ENCODE assay signal across 8 cellular contexts in the genomic region with DNA sequence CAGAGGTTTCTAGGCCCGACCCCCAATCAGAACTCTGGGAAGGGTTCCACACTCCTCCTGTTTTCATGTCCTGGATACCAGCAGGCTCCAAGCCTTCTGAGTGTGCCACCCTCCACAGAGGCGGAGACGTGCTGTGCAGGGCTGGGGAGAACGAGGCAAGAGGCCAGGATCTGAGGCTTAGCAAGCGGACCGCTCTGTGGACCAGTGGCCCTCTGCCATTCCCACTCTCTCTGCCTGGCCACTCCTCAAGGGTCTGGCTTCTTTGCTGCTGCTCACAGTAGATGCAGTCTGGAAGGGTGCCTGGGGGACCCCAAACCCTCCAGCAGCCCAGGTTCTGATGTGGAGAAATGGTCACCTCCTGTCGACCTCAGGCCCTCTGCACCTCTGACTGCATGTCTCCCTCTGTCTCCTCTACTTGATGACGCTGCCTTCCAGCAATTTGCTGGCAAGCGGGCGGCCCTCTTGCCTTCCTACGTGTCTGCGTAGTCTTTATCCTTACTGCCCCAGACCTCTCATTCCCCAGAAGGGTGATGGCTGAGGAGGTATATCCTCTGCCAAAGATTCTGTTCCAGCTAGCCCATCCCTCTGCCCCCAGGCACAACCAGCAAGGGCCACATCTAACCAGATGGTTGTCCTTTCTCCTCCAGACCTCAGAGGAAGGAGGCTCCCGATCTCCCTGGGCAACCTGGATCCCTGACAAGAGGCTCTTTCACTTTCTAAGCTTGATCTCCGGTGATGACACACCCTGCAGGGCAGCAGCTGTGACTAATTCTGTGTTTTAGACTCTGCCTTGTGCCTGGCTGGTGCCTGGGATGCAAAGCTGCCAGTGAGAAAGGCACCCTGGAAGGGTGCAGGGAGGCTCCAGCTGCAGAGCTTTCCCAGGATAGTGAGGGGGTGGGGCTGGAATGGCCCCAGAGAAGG.
DNase-seq lines count a peak whose midpoint lies in the region; ATAC-seq and TF ChIP-seq lines count a peak whose summit lies in the region.

No MANE protein-coding gene starts in this region.

- no peak overlapping the region for H2BK5ac ChIP-seq in mesenchymal stem cell (ENCODE audit: low read depth, low read length, poor library complexity, severe bottlenecking)

- no peak overlapping the region for H2AK5ac ChIP-seq in mesenchymal stem cell (ENCODE audit: low read length, severe bottlenecking)

- peaks cover 5% of the 10 kb centered on the region for H3K36me3 Mint-ChIP-seq in MCF 10A (ENCODE audit: insufficient read depth, unreplicated experiment)

- H3K4me3 Mint-ChIP-seq in MCF 10A (ENCODE audit: unreplicated experiment): peak overlapping the region; percentile 64

- no peak overlapping the region for H3K18ac ChIP-seq in mesenchymal stem cell (ENCODE audit: low read depth in 1 of 2, low read length in 2 of 2)

- no peak overlapping the region for H2BK120ac ChIP-seq in mesenchymal stem cell (ENCODE audit: low read depth, low read length)

- no peak overlapping the region for H2BK15ac ChIP-seq in mesenchymal stem cell (ENCODE audit: low read depth, poor library complexity, severe bottlenecking)

- peaks cover 22% of the 10 kb centered on the region for H3K79me1 ChIP-seq in mesenchymal stem cell (replicated peaks; ENCODE audit: low read length, poor library complexity, severe bottlenecking)

- H4K8ac ChIP-seq in mesenchymal stem cell (ENCODE audit: low read length): no peak overlapping the region

- no peak overlapping the region for H2AFZ ChIP-seq in mesenchymal stem cell (ENCODE audit: low read depth, low read length)

- no peak overlapping the region for H3K4me2 ChIP-seq in mesenchymal stem cell (ENCODE audit: low read length, poor library complexity, severe bottlenecking)

- H3K4me1 ChIP-seq in mesenchymal stem cell (ENCODE audit: control insufficient read depth, insufficient read depth, low read depth, low read length): peaks cover 26% of the 10 kb centered on the region

- H3K23ac ChIP-seq in mesenchymal stem cell (ENCODE audit: low read length in 2 of 2): no peak overlapping the region

- WGBS in mesenchymal stem cell: 81% methylated on average over 8 of the region's 14 CpGs

- H3K9me3 Mint-ChIP-seq in MCF 10A (ENCODE audit: unreplicated experiment): no peaks in the 10 kb centered on the region

- H3K27ac ChIP-seq in mesenchymal stem cell (ENCODE audit: low read length, poor library complexity, severe bottlenecking): peak overlapping the region; percentile 7

- peak overlapping the region; percentile 86 for H3K9ac ChIP-seq in mesenchymal stem cell (ENCODE audit: low read length)

- H3K36me3 ChIP-seq in mesenchymal stem cell (ENCODE audit: control insufficient read depth in 1 of 2, insufficient read depth in 2 of 2, low read depth in 1 of 2, low read length in 2 of 2): peaks cover 0 to 22% of the 10 kb centered on the region in 2 experiments

- H4K91ac ChIP-seq in mesenchymal stem cell (ENCODE audit: low read length): no peak overlapping the region

- ATAC-seq in GM19035 (IDR thresholded peaks at IDR 0.05; ENCODE audit: unreplicated experiment) (no peak), GM21526 (IDR thresholded peaks at IDR 0.05; ENCODE audit: low FRiP score, unreplicated experiment) (no peak)

- no peaks in the 10 kb centered on the region for H3K27me3 Mint-ChIP-seq in MCF 10A (ENCODE audit: insufficient read depth, unreplicated experiment)

- no peaks in the 10 kb centered on the region for H3K9me3 ChIP-seq in mesenchymal stem cell (ENCODE audit: control insufficient read depth, low read length)

- POLR2A ChIA-PET in MCF 10A (lab: Yijun Ruan, JAX): interaction anchor here (0.6 to 2.1 kb wide), 5 partner anchors 12 to 165 kb away, joined by 3 to 10 read pairs (median 4); partner anchors contain the start of gene ABTB2

- no peak overlapping the region for H3K4ac ChIP-seq in mesenchymal stem cell (ENCODE audit: low read depth in 1 of 2, low read length in 2 of 2)

- CTCF ChIA-PET in MCF 10A (lab: Yijun Ruan, JAX): interaction anchor here (0.5 to 0.7 kb wide), 2 partner anchors 166 to 249 kb away, joined by 3 to 5 read pairs; no protein-coding TSS in a partner anchor

- H2BK12ac ChIP-seq in mesenchymal stem cell (ENCODE audit: low read length in 2 of 2): no peak overlapping the region

- no peak for TF ChIP-seq CTCF in MCF 10A (IDR thresholded peaks at IDR 0.05; ENCODE audit: unreplicated experiment)

- intact Hi-C loops in MCF 10A (cut with micrococcal nuclease): loop anchor here (5.0 kb wide), 1 partner anchor 165 kb away; the partner anchor contains the start of gene ABTB2

- DNase-seq in ELR (ENCODE audit: low read depth) (peak; percentile 96), NCI-H2081 treated with DMSO at 0.1 percent for 48 hours (lab: John Stamatoyannopoulos, UW) (peak; percentile 11), MCF 10A (ENCODE audit: unreplicated experiment) (peak; percentile 95), mesenchymal stem cell (peak; percentile 75), NCI-H510A (lab: John Stamatoyannopoulos, UW) (no peak), SKM-1 (lab: John Stamatoyannopoulos, UW; ENCODE audit: unreplicated experiment) (no peak)

- H3K14ac ChIP-seq in mesenchymal stem cell (ENCODE audit: low read length in 2 of 2): no peak overlapping the region

- H3K27ac Mint-ChIP-seq in MCF 10A (ENCODE audit: low read depth, unreplicated experiment): peak overlapping the region; percentile 74

- peaks cover 11% of the 10 kb centered on the region for H3K4me1 Mint-ChIP-seq in MCF 10A (ENCODE audit: insufficient read depth, unreplicated experiment)

- BruUV-seq in MCF 10A (replicated peaks; lab: Mats Ljungman, UMichigan): no TSS peak

- peak overlapping the region in 1 of 2 experiments; percentile 71 for H3K4me3 ChIP-seq in mesenchymal stem cell (ENCODE audit: insufficient read depth in 1 of 2, low read depth in 1 of 2, low read length in 2 of 2)

- no peaks in the 10 kb centered on the region for H3K27me3 ChIP-seq in mesenchymal stem cell (ENCODE audit: control insufficient read depth in 1 of 2, insufficient read depth in 1 of 2, low read length in 2 of 2)

Comparison
In these comparisons a context has a peak if more than half of its experiments do, and no peak if none do; other contexts are left out.
1. DNase-seq: peak in ELR (single experiment), NCI-H2081 treated with DMSO at 0.1 percent for 48 hours (single experiment), MCF 10A (single experiment) and mesenchymal stem cell (single experiment); none in NCI-H510A (single experiment) and SKM-1 (single experiment).